ENCODE assay signal across 10 cellular contexts in genomic region chr11:63920126-63920869, GRCh38. TPM values are rescaled to one million over a fixed set of nuclear protein-coding genes. Genes with fewer than 3 reads are reported as not detected.
DNase-seq lines count a peak whose midpoint lies in the region; ATAC-seq, FAIRE-seq and TF ChIP-seq lines count a peak whose summit lies in the region.
"Had no signal": no experiment of that assay in that cellular context is flagged by ENCODE, and none has a peak within 500 bp of the region (broad histone marks: within the 10 kb centered on the region; RNA-seq: fewer than 3 reads in every experiment).

No MANE protein-coding gene starts in this region.

- TF ChIP-seq CTCF in astrocyte (IDR thresholded peaks at IDR 0.05; ENCODE audit: insufficient read depth, low read depth, low read length) (no peak), progenitor cell of endocrine pancreas (IDR thresholded peaks at IDR 0.05; ENCODE audit: unreplicated experiment) (no peak)

- H3K9me3 ChIP-seq in astrocyte (ENCODE audit: insufficient read depth, low read depth, low read length) (no peaks in the 10 kb centered on the region), iPS-18a (ENCODE audit: control insufficient read depth, low read depth, low read length) (no peaks in the 10 kb centered on the region)

- ATAC-seq in HG03095 (IDR thresholded peaks at IDR 0.05; ENCODE audit: unreplicated experiment) (no peak), HG03469 (IDR thresholded peaks at IDR 0.05; ENCODE audit: unreplicated experiment) (no peak)
- no peak for ATAC-seq in activated CD8-positive, alpha-beta memory T cell treated with anti-CD3 and anti-CD28 coated beads, Interleukin-2, amount 10 ng/mL, durations not matched to agents 7 days and 5 days

- no peak overlapping the region for H3K27ac ChIP-seq in astrocyte (ENCODE audit: low read depth, low read length)
- H3K27ac ChIP-seq in iPS-18a (ENCODE audit: low read length): peak overlapping the region; percentile 99
- H3K27ac ChIP-seq: SK-N-MC had no signal

- H3K36me3 ChIP-seq in astrocyte (ENCODE audit: insufficient read depth, low read length): no peaks in the 10 kb centered on the region
- no peaks in the 10 kb centered on the region for H3K36me3 ChIP-seq in iPS-18a (ENCODE audit: control insufficient read depth, low read depth, low read length)

- H3K4me1 Mint-ChIP-seq in astrocyte (ENCODE audit: low read depth, unreplicated experiment) (peaks cover 5% of the 10 kb centered on the region), progenitor cell of endocrine pancreas (ENCODE audit: low read depth) (peaks cover 11% of the 10 kb centered on the region)
- H3K4me1 Mint-ChIP-seq in activated CD8-positive, alpha-beta memory T cell treated with anti-CD3 and anti-CD28 coated beads, Interleukin-2, amount 10 ng/mL, durations not matched to agents 7 days and 5 days: peaks cover 10% of the 10 kb centered on the region

- H3K4me2 ChIP-seq in astrocyte (ENCODE audit: low read length): peak overlapping the region; percentile 89

- peaks cover 23% of the 10 kb centered on the region for H3K4me1 ChIP-seq in astrocyte (ENCODE audit: insufficient read depth, low read length)
- H3K4me1 ChIP-seq in iPS-18a (ENCODE audit: control insufficient read depth, low read depth, low read length): peaks cover 21% of the 10 kb centered on the region

- CTCF ChIA-PET in activated CD8-positive, alpha-beta memory T cell treated with anti-CD3 and anti-CD28 coated beads, Interleukin-2, amount 10 ng/mL, durations not matched to agents 7 days and 5 days (lab: Charles Lee): interaction anchor here (0.8 to 3.6 kb wide), 10 partner anchors 9 to 113 kb away, joined by 3 to 19 read pairs (median 4); partner anchors contain the start of gene MARK2

- H4K20me1 ChIP-seq in astrocyte (ENCODE audit: insufficient read depth, low read length): no peaks in the 10 kb centered on the region

- H3K9me3 Mint-ChIP-seq in astrocyte (ENCODE audit: unreplicated experiment): no peaks in the 10 kb centered on the region
- H3K9me3 Mint-ChIP-seq in progenitor cell of endocrine pancreas (ENCODE audit: low read depth): no peaks in the 10 kb centered on the region
- no peaks in the 10 kb centered on the region for H3K9me3 Mint-ChIP-seq in activated CD8-positive, alpha-beta memory T cell treated with anti-CD3 and anti-CD28 coated beads, Interleukin-2, amount 10 ng/mL, durations not matched to agents 7 days and 5 days (ENCODE audit: low read depth)
- H3K9me3 Mint-ChIP-seq: activated naive CD4-positive, alpha-beta T cell treated with anti-CD3 and anti-CD28 coated beads for 36 hours had no signal

- H3K4me3 Mint-ChIP-seq in astrocyte (ENCODE audit: unreplicated experiment): peak overlapping the region; percentile 62
- H3K4me3 Mint-ChIP-seq in progenitor cell of endocrine pancreas (ENCODE audit: low read depth): peak overlapping the region; percentile 33
- H3K4me3 Mint-ChIP-seq in activated CD8-positive, alpha-beta memory T cell treated with anti-CD3 and anti-CD28 coated beads, Interleukin-2, amount 10 ng/mL, durations not matched to agents 7 days and 5 days: no peak overlapping the region
- H3K4me3 Mint-ChIP-seq: activated naive CD4-positive, alpha-beta T cell treated with anti-CD3 and anti-CD28 coated beads for 36 hours had no signal

- H3K27ac Mint-ChIP-seq in astrocyte (ENCODE audit: unreplicated experiment) (no peak overlapping the region), progenitor cell of endocrine pancreas (no peak overlapping the region)
- H3K27ac Mint-ChIP-seq in activated CD8-positive, alpha-beta memory T cell treated with anti-CD3 and anti-CD28 coated beads, Interleukin-2, amount 10 ng/mL, durations not matched to agents 7 days and 5 days: no peak overlapping the region
- H3K27ac Mint-ChIP-seq: activated naive CD4-positive, alpha-beta T cell treated with anti-CD3 and anti-CD28 coated beads for 36 hours had no signal

- H3K9ac ChIP-seq in astrocyte (ENCODE audit: low read length) (no peak overlapping the region), iPS-18a (ENCODE audit: low read length) (peak overlapping the region; percentile 87)

- H3K27me3 ChIP-seq in astrocyte (ENCODE audit: insufficient read depth, low read length): peaks cover 5% of the 10 kb centered on the region
- no peaks in the 10 kb centered on the region for H3K27me3 ChIP-seq in iPS-18a (ENCODE audit: control insufficient read depth, insufficient read depth, low read length)

- H3K36me3 Mint-ChIP-seq in astrocyte (ENCODE audit: low read depth, unreplicated experiment) (no peaks in the 10 kb centered on the region), progenitor cell of endocrine pancreas (ENCODE audit: insufficient read depth) (no peaks in the 10 kb centered on the region)
- H3K36me3 Mint-ChIP-seq in activated CD8-positive, alpha-beta memory T cell treated with anti-CD3 and anti-CD28 coated beads, Interleukin-2, amount 10 ng/mL, durations not matched to agents 7 days and 5 days: no peaks in the 10 kb centered on the region

- peak overlapping the region; percentile 17 for H2AFZ ChIP-seq in astrocyte (ENCODE audit: low read depth, low read length)

- no peak for FAIRE-seq in astrocyte (lab: Jason Lieb, UNC)

- no peak overlapping the region for H3K4me3 ChIP-seq in astrocyte (ENCODE audit: insufficient read depth, low read depth, low read length)
- peak overlapping the region; percentile 67 for H3K4me3 ChIP-seq in iPS-18a (ENCODE audit: low read length)
- H3K4me3 ChIP-seq: SK-N-MC had no signal

- peak; percentile 71 for DNase-seq in ELF-1 (ENCODE audit: low read depth, low spot score)
- DNase-seq in astrocyte (ENCODE audit: low read depth): no peak
- DNase-seq in progenitor cell of endocrine pancreas (ENCODE audit: low spot score, unreplicated experiment): no peak
- no peak for DNase-seq in activated CD8-positive, alpha-beta memory T cell treated with anti-CD3 and anti-CD28 coated beads, Interleukin-2, amount 10 ng/mL, durations not matched to agents 7 days and 5 days
- no peak for DNase-seq in foreskin melanocyte

- no peaks in the 10 kb centered on the region for H3K79me2 ChIP-seq in astrocyte (ENCODE audit: insufficient read depth, low read length)

- H3K27me3 Mint-ChIP-seq in astrocyte (ENCODE audit: low read depth, unreplicated experiment): peaks cover 20% of the 10 kb centered on the region
- peaks cover 12% of the 10 kb centered on the region for H3K27me3 Mint-ChIP-seq in progenitor cell of endocrine pancreas
- H3K27me3 Mint-ChIP-seq in activated CD8-positive, alpha-beta memory T cell treated with anti-CD3 and anti-CD28 coated beads, Interleukin-2, amount 10 ng/mL, durations not matched to agents 7 days and 5 days: peaks cover 22% of the 10 kb centered on the region

RNA-seq across cellular contexts. Expression of gene RCOR2, which starts 3.3 kb away (rescaled TPM):
- total RNA-seq in astrocyte (18.8 and 20.3 TPM in 2 replicates), progenitor cell of endocrine pancreas (39.4 and 39.7 TPM in 2 replicates)
- total RNA-seq in activated CD8-positive, alpha-beta memory T cell treated with anti-CD3 and anti-CD28 coated beads, Interleukin-2, amount 10 ng/mL, durations not matched to agents 7 days and 5 days: under 1 TPM; 0.16 to 0.47 TPM

RNA-seq across cellular contexts. Expression of gene NAA40, which starts 18.5 kb away (rescaled TPM):
- total RNA-seq in astrocyte (21.2 and 23.2 TPM in 2 replicates), progenitor cell of endocrine pancreas (60.6 and 62.3 TPM in 2 replicates)
- total RNA-seq in activated CD8-positive, alpha-beta memory T cell treated with anti-CD3 and anti-CD28 coated beads, Interleukin-2, amount 10 ng/mL, durations not matched to agents 7 days and 5 days: 10 to 100 TPM; 37.0 to 46.0 TPM

RNA-seq across cellular contexts. Expression of gene COX8A, which starts 54.1 kb away (rescaled TPM):
- total RNA-seq in astrocyte: 274 and 289 TPM in 2 replicates
- 205 and 221 TPM in 2 replicates for total RNA-seq in progenitor cell of endocrine pancreas
- total RNA-seq in activated CD8-positive, alpha-beta memory T cell treated with anti-CD3 and anti-CD28 coated beads, Interleukin-2, amount 10 ng/mL, durations not matched to agents 7 days and 5 days: 100 to 1,000 TPM; 445 to 484 TPM

Comparison
In these comparisons a context has a peak if more than half of its experiments do, and no peak if none do; other contexts are left out.
1. RNA of gene RCOR2, which starts 3.3 kb away (total RNA-seq): 39.4 to 39.7 TPM in progenitor cell of endocrine pancreas and 18.8 to 20.3 TPM in astrocyte; 0.16 to 0.47 TPM in activated CD8-positive, alpha-beta memory T cell treated with anti-CD3 and anti-CD28 coated beads, Interleukin-2, amount 10 ng/mL, durations not matched to agents 7 days and 5 days; every median in the first group is over 10 times any median in the second.